ENCODE assay signal across 7 cellular contexts in genomic region chr12:27012982-27013255, GRCh38. TPM values are rescaled to one million over a fixed set of nuclear protein-coding genes. Genes with fewer than 3 reads are reported as not detected.
DNase-seq lines count a peak whose midpoint lies in the region; ATAC-seq and TF ChIP-seq lines count a peak whose summit lies in the region.

No MANE protein-coding gene starts in this region.

- no peaks in the 10 kb centered on the region for H3K23me2 ChIP-seq in H9 (ENCODE audit: insufficient read length, low read depth, low read length, poor library complexity, severe bottlenecking)

- H3K79me1 ChIP-seq in H9 (ENCODE audit: insufficient read depth, low read depth, low read length, poor library complexity, severe bottlenecking): peaks cover 4% of the 10 kb centered on the region

- H3K9me3 Mint-ChIP-seq in H9: no peaks in the 10 kb centered on the region

- H3K36me3 ChIP-seq in OCI-LY7 (ENCODE audit: insufficient read depth, low read length) (no peaks in the 10 kb centered on the region), psoas muscle (ENCODE audit: insufficient read depth in 1 of 2, low read depth in 1 of 2) (no peaks in the 10 kb centered on the region)

- H3K9me2 ChIP-seq in OCI-LY7 (ENCODE audit: insufficient read depth, low read length): no peaks in the 10 kb centered on the region

- H3K27me3 Mint-ChIP-seq in H9 (ENCODE audit: low read depth): no peaks in the 10 kb centered on the region

- BruUV-seq in OCI-LY7 (replicated peaks; lab: Mats Ljungman, UMichigan): no TSS peak

- H4K20me1 ChIP-seq in H9 (ENCODE audit: control insufficient read depth, insufficient read depth, insufficient read length) (no peaks in the 10 kb centered on the region), OCI-LY7 (ENCODE audit: insufficient read depth, low read length) (no peaks in the 10 kb centered on the region)

- peaks cover 2% of the 10 kb centered on the region; the same call in 1 of the 2 replicates for H3K4me1 ChIP-seq in H9 (ENCODE audit: insufficient read depth, low read length)
- H3K4me1 ChIP-seq in OCI-LY7 (ENCODE audit: insufficient read depth, low read length, poor library complexity, severe bottlenecking): peaks cover 68% of the 10 kb centered on the region
- peaks cover 19% of the 10 kb centered on the region for H3K4me1 ChIP-seq in psoas muscle

- peaks cover 0 to 5% (median 0%) of the 10 kb centered on the region in 3 experiments; a peak in 1 of 7 replicates for H3K36me3 Mint-ChIP-seq in H9 (ENCODE audit: insufficient read depth in 1 of 3, low read depth in 3 of 3)

- no peak overlapping the region for H2AK5ac ChIP-seq in H9 (ENCODE audit: insufficient read length, low read length)

- no peak overlapping the region for H2BK20ac ChIP-seq in H9 (ENCODE audit: low read depth, low read length, poor library complexity, severe bottlenecking)

- no peak overlapping the region for H4K5ac ChIP-seq in H9 (ENCODE audit: insufficient read length, low read depth, low read length)

- H3T11ph ChIP-seq in H9 (ENCODE audit: low read length): no peak overlapping the region

- H3K14ac ChIP-seq in H9 (ENCODE audit: insufficient read depth, low read length): no peak overlapping the region

- no peak overlapping the region for H3K9ac ChIP-seq in H9 (ENCODE audit: extremely low read depth, insufficient read length, low read length)

- H3K18ac ChIP-seq in H9 (ENCODE audit: insufficient read length, low read depth, low read length): no peak overlapping the region

- no peak overlapping the region for H4K91ac ChIP-seq in H9 (ENCODE audit: insufficient read length, low read depth, low read length)

- H3K9me3 ChIP-seq in H9 (ENCODE audit: control insufficient read depth, low read depth, low read length) (no peaks in the 10 kb centered on the region), OCI-LY7 (ENCODE audit: low read length) (no peaks in the 10 kb centered on the region), psoas muscle (no peaks in the 10 kb centered on the region)

- ATAC-seq in psoas muscle (no peak), left colon (no peak)

- WGBS in H9 (ENCODE audit: extremely low coverage, insufficient read length, low lambda C conversion rate): no CpG with 5 or more reads among the region's 5 CpGs
- 77 to 78% (median 77%) methylated on average over 4 to 5 of the region's 5 CpGs for WGBS in psoas muscle, 3 donors

- H3K4ac ChIP-seq in H9 (ENCODE audit: low read depth, low read length): no peak overlapping the region

- H2BK12ac ChIP-seq in H9 (ENCODE audit: insufficient read length, low read depth, low read length): no peak overlapping the region

- no peak overlapping the region for H2BK15ac ChIP-seq in H9 (ENCODE audit: low read depth, low read length)

- no peak overlapping the region for H2AFZ ChIP-seq in H9 (ENCODE audit: low read length)
- no peak overlapping the region; the same call in 1 of the 2 replicates for H2AFZ ChIP-seq in OCI-LY7 (ENCODE audit: low read length)

- peak overlapping the region; percentile 85 for H3K4me2 ChIP-seq in H9 (ENCODE audit: insufficient read depth, insufficient read length, low read length)
- H3K4me2 ChIP-seq in OCI-LY7 (ENCODE audit: low read length): peak overlapping the region; percentile 97

- intact Hi-C loops in OCI-LY7 (cut with micrococcal nuclease; ENCODE audit: unreplicated experiment): loop anchor here (5.0 to 10.0 kb wide), 4 partner anchors 278 to 916 kb away; no protein-coding TSS in a partner anchor
- intact Hi-C loops in psoas muscle (cut with DNase I): loop anchor here in 1 of 2 donors (10.0 kb wide), 2 partner anchors 158 to 302 kb away; no protein-coding TSS in a partner anchor
- intact Hi-C loops in left colon (cut with DNase I, micrococcal nuclease): loop anchor here in 1 of 2 donors (5.0 to 10.0 kb wide), 2 partner anchors 76 to 292 kb away; partner anchors contain the start of genes FGFR1OP2 and INTS13

- no peak overlapping the region for H3K27ac ChIP-seq in H9 (ENCODE audit: insufficient read length, low read depth, low read length)
- H3K27ac ChIP-seq in OCI-LY7 (ENCODE audit: low read depth, low read length, poor library complexity, severe bottlenecking): no peak overlapping the region
- no peak overlapping the region for H3K27ac ChIP-seq in psoas muscle

- H3K4me1 Mint-ChIP-seq in H9: peaks cover 39 to 46% of the 10 kb centered on the region in 2 experiments

- H2BK5ac ChIP-seq in H9 (ENCODE audit: insufficient read length, low read length): no peak overlapping the region

- H3K27me3 ChIP-seq in H9 (ENCODE audit: insufficient read depth, low read length) (no peaks in the 10 kb centered on the region), psoas muscle (ENCODE audit: insufficient read depth in 3 of 3, low read length in 2 of 3) (no peaks in the 10 kb centered on the region)

- H3K4me3 Mint-ChIP-seq in H9: peak overlapping the region; percentile 93 to 95; a peak in 3 of 5 replicates

- peaks cover 10% of the 10 kb centered on the region; the same call in 1 of the 2 replicates for H3K79me2 ChIP-seq in H9 (ENCODE audit: insufficient read depth, low read length)
- H3K79me2 ChIP-seq in OCI-LY7 (ENCODE audit: insufficient read depth, low read depth, low read length): peaks cover 48% of the 10 kb centered on the region; the same call in 1 of the 2 replicates

- H3K4me3 ChIP-seq in OCI-LY7 (ENCODE audit: low read depth, low read length, poor library complexity, severe bottlenecking) (peak overlapping the region; percentile 93), epithelial cell of proximal tubule (ENCODE audit: low read depth, low read length) (peak overlapping the region; percentile 81), psoas muscle (peak overlapping the region; percentile 86)

- no peak overlapping the region for H2BK120ac ChIP-seq in H9 (ENCODE audit: low read depth, low read length, poor library complexity, severe bottlenecking)

- H4K8ac ChIP-seq in H9 (replicated peaks; ENCODE audit: insufficient read length, low read depth, low read length): no peak overlapping the region

- TF ChIP-seq CTCF in H9 (conservative IDR thresholded peaks at IDR 0.05): no peak
- no peak for TF ChIP-seq CTCF in OCI-LY7 (conservative IDR thresholded peaks at IDR 0.05; ENCODE audit: low read length)
- TF ChIP-seq CTCF in epithelial cell of proximal tubule (conservative IDR thresholded peaks at IDR 0.05; ENCODE audit: low read depth, low read length): no peak
- no peak for TF ChIP-seq CTCF in psoas muscle (IDR thresholded peaks at IDR 0.05)

- CTCF ChIA-PET in OCI-LY7 (lab: Charles Lee; ENCODE audit: unreplicated experiment): interaction anchor here (1.0 kb wide), 1 partner anchor 179 kb away, joined by 3 read pairs; no protein-coding TSS in a partner anchor

- H3K23ac ChIP-seq in H9 (ENCODE audit: insufficient read length, low read depth, low read length): no peak overlapping the region

- no peak overlapping the region for H3K27ac Mint-ChIP-seq in H9

- POLR2A ChIA-PET in OCI-LY7 (lab: Charles Lee): interaction anchor here (0.7 to 2.3 kb wide), 14 partner anchors 8 to 1689 kb away, joined by 3 to 11 read pairs (median 4); partner anchors contain the start of genes FGFR1OP2 and MED21

- no peak for DNase-seq in H9
- DNase-seq in OCI-LY7 (ENCODE audit: low spot score): no peak
- no peak for DNase-seq in epithelial cell of proximal tubule (ENCODE audit: low read depth)
- DNase-seq in psoas muscle: no peak
- DNase-seq in DMS 273 treated with DMSO at 0.1 percent for 48 hours (lab: John Stamatoyannopoulos, UW): no peak
- DNase-seq in left colon: no peak
- DNase-seq in NCI-H446 (lab: John Stamatoyannopoulos, UW): no peak

- no peak overlapping the region for H3K56ac ChIP-seq in H9 (ENCODE audit: insufficient read length, low read depth, low read length)

RNA-seq across cellular contexts. Expression of gene TM7SF3, which starts 1.3 kb away (rescaled TPM):
- 68.7 and 74.9 TPM in 2 replicates for total RNA-seq in H9 (2021)
- total RNA-seq in OCI-LY7 (2014; rRNA removed; shearing (Covaris generic)): 38.2 and 48.3 TPM in 2 replicates
- total RNA-seq in OCI-LY7 (2022): 47.1 and 50.2 TPM in 2 replicates
- 48.1 and 56.9 TPM in 2 replicates for total RNA-seq in epithelial cell of proximal tubule
- total RNA-seq in psoas muscle: 10 to 100 TPM in 2 of 4 donors, 1 to 10 TPM in 2; 6.0 to 16.5 (median 10.2) TPM
- polyA plus RNA-seq in psoas muscle: 10 to 100 TPM; 10.4 to 13.1 (median 12.7) TPM
- total RNA-seq in left colon: 10 to 100 TPM; 45.2 to 48.3 TPM

RNA-seq across cellular contexts. Expression of gene MED21, which starts 9.4 kb away (rescaled TPM):
- 66.9 and 69.8 TPM in 2 replicates for total RNA-seq in H9 (2021)
- 34.1 and 39.5 TPM in 2 replicates for total RNA-seq in OCI-LY7 (2014; rRNA removed; shearing (Covaris generic))
- 40.3 and 42.9 TPM in 2 replicates for total RNA-seq in OCI-LY7 (2022)
- total RNA-seq in epithelial cell of proximal tubule: 23.9 and 47.5 TPM in 2 replicates
- 10 to 100 TPM; 40.1 to 52.6 (median 44.2) TPM for total RNA-seq in psoas muscle
- polyA plus RNA-seq in psoas muscle: 10 to 100 TPM; 20.2 to 53.1 (median 36.9) TPM
- total RNA-seq in left colon: 10 to 100 TPM; 34.0 to 41.5 TPM
